In genomic region chr1:154747841-154748766, GRCh38 we compare ENCODE assay signal across 9 cellular contexts.
DNase-seq lines count a peak whose midpoint lies in the region; ATAC-seq and TF ChIP-seq lines count a peak whose summit lies in the region.
"Had no signal": no experiment of that assay in that cellular context is flagged by ENCODE, and none has a peak within 500 bp of the region (broad histone marks: within the 10 kb centered on the region; RNA-seq: fewer than 3 reads in every experiment).

No MANE protein-coding gene starts in this region.

- peak; percentile 41 for DNase-seq in Ammon's horn (ENCODE audit: low spot score)
- peak; percentile 69 for DNase-seq in activated CD4-positive, alpha-beta T cell treated with anti-CD3 and anti-CD28 coated beads for 48 hours
- DNase-seq in fibroblast of pulmonary artery (ENCODE audit: low read depth): peak; percentile 14
- peak; percentile 27 for DNase-seq in stimulated activated CD8-positive, alpha-beta memory T cell treated with anti-CD3 and anti-CD28 coated beads, Interleukin-15, amount 100 ng/mL, for 1 hour (ENCODE audit: low read depth)
- DNase-seq in RKO (ENCODE audit: low spot score): no peak
- DNase-seq in mammary epithelial cell: no peak

- dilution Hi-C loops in mammary epithelial cell (cut with HindIII; ENCODE audit: low sequenced_read_pairs): loop anchor here (5.0 kb wide), 2 partner anchors 76 to 79 kb away; no protein-coding TSS in a partner anchor

- H3K36me3 ChIP-seq in KMS-11 (ENCODE audit: insufficient read depth) (no peaks in the 10 kb centered on the region), mammary epithelial cell (ENCODE audit: insufficient read depth, low read length) (no peaks in the 10 kb centered on the region)

- in situ Hi-C loops in mammary epithelial cell (cut with MboI; ENCODE audit: low sequenced_read_pairs in 2 of 2): no loop called here

- BruUV-seq in mammary epithelial cell (replicated peaks; lab: Mats Ljungman, UMichigan): no TSS peak

- TF ChIP-seq CTCF in KMS-11 (conservative IDR thresholded peaks at IDR 0.05; ENCODE audit: low read depth, low read length) (no peak), fibroblast of pulmonary artery (IDR thresholded peaks at IDR 0.05; ENCODE audit: low read length, missing control alignments) (no peak), mammary epithelial cell (conservative IDR thresholded peaks at IDR 0.05 in 1 of 2, IDR thresholded peaks at IDR 0.05 in 1 of 2; ENCODE audit: extremely low read depth in 1 of 2, insufficient read depth in 1 of 2, low read depth in 1 of 2, low read length in 2 of 2) (no peak)

- 82% methylated on average over 19 of the region's 19 CpGs for WGBS in mammary epithelial cell (ENCODE audit: low coverage, missing lambda C conversion rate)

- H3K27me3 ChIP-seq in KMS-11 (ENCODE audit: insufficient read depth, low read depth) (peaks cover 73% of the 10 kb centered on the region), mammary epithelial cell (ENCODE audit: insufficient read depth, low read length) (no peaks in the 10 kb centered on the region)

- no peaks in the 10 kb centered on the region for H3K79me2 ChIP-seq in KMS-11 (ENCODE audit: insufficient read depth, low read depth)
- no peaks in the 10 kb centered on the region for H3K79me2 ChIP-seq in mammary epithelial cell (ENCODE audit: insufficient read depth, low read length)

- no peaks in the 10 kb centered on the region for H3K9me3 ChIP-seq in mammary epithelial cell (replicated peaks; ENCODE audit: insufficient read depth, low read length)

- CTCF ChIA-PET in mammary epithelial cell (lab: Charles Lee; ENCODE audit: low non-redundant PET): no interaction called here

- H3K27ac ChIP-seq in KMS-11 (no peak overlapping the region), mammary epithelial cell (ENCODE audit: insufficient read depth, low read depth, low read length) (no peak overlapping the region)

- peak overlapping the region; percentile 63 for H3K4me3 ChIP-seq in KMS-11 (IDR thresholded peaks at IDR 0.05; ENCODE audit: insufficient read depth, low read depth, low read length)
- no peak overlapping the region for H3K4me3 ChIP-seq in fibroblast of pulmonary artery (replicated peaks; ENCODE audit: low read depth, low read length)
- H3K4me3 ChIP-seq in mammary epithelial cell (replicated peaks in 1 of 3; ENCODE audit: insufficient read depth in 1 of 3, low read depth in 2 of 3, low read length in 3 of 3): no peak overlapping the region
- H3K4me3 ChIP-seq: lung had no signal

- H3K4me1 ChIP-seq in KMS-11 (ENCODE audit: low read depth, poor library complexity, severe bottlenecking) (peaks cover 98% of the 10 kb centered on the region), mammary epithelial cell (ENCODE audit: insufficient read depth, low read length) (no peaks in the 10 kb centered on the region)

- peak; percentile 75 for ATAC-seq in GM19438 (IDR thresholded peaks at IDR 0.05; ENCODE audit: low read depth, unreplicated experiment)

- no peak overlapping the region for H3K9ac ChIP-seq in KMS-11
- no peak overlapping the region for H3K9ac ChIP-seq in mammary epithelial cell (ENCODE audit: insufficient read depth, low read length)

- H4K20me1 ChIP-seq in KMS-11 (ENCODE audit: insufficient read depth) (0 out of 2 replicates have a peak, but pooled peaks cover 9% of the 10 kb centered on the region), mammary epithelial cell (ENCODE audit: insufficient read depth, low read length) (no peaks in the 10 kb centered on the region)

- intact Hi-C loops in mammary epithelial cell (cut with micrococcal nuclease): no loop called here

- peak overlapping the region; percentile 11; the same call in 1 of the 2 replicates for H2AFZ ChIP-seq in KMS-11 (ENCODE audit: low read depth)
- H2AFZ ChIP-seq in mammary epithelial cell (ENCODE audit: low read depth, low read length): no peak overlapping the region

- H3K4me2 ChIP-seq in KMS-11 (peak overlapping the region; percentile 71), mammary epithelial cell (ENCODE audit: insufficient read depth, low read depth, low read length) (no peak overlapping the region)

Comparison
In these comparisons a context has a peak if more than half of its experiments do, and no peak if none do; other contexts are left out.
1. DNase-seq: peak in Ammon's horn (single experiment), activated CD4-positive, alpha-beta T cell treated with anti-CD3 and anti-CD28 coated beads for 48 hours (single experiment), fibroblast of pulmonary artery (single experiment) and stimulated activated CD8-positive, alpha-beta memory T cell treated with anti-CD3 and anti-CD28 coated beads, Interleukin-15, amount 100 ng/mL, for 1 hour (single experiment); none in RKO (single experiment) and mammary epithelial cell (single experiment).